1 cellular context compared by ENCODE assay signal in the genomic region with DNA sequence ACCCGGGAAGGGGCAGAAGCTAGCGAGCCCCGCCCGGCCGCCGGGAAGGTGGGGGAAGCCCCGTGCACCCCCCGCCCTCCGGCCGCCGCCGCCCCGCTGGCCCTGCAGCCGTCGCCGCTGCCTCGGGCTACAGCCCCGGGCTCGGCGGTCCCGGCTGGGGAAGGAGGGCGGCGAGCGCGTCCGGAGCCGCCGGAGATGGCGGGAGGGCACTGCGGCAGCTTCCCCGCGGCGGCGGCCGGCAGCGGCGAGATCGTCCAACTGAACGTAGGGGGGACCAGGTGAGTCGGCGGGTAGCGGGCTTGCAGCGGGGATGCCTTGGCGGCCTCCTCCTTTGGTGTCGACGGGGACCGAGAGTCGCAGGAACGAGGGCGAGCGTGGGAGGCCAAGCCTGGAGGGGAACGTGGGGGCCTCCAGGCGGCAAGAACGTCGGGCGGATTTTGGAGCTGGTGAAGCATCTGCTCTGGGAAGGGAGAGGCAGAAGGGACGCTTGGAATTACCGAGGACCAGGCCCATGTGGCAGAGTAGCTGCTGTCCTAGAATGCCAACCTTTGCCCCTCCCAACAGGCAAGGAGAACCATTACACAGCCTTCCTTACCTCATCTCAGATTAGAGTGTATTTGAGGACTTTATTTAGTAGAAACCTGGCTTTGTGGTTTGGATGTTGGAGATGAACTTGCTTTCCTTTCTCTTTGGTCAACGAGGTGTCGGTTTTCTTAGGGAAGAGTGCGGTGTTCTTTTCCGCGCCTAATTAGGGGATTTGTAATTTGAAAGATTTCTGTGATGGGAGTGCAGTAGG.
TF ChIP-seq lines count a peak whose summit lies in the region.

No MANE protein-coding gene starts in this region.

TF ChIP-seq in HepG2, 621 proteins besides CTCF, POLR2A, EP300 and RAD21 (continued from another document and continues in another):
- TF ChIP-seq ZNF407 (CRISPR knock-in tag; IDR thresholded peaks at IDR 0.05; ENCODE audit: not compliant biosample characterization) (peak; percentile 53), FOXP1 (IDR thresholded peaks at IDR 0.05) (no peak), FOXP1 (CRISPR knock-in tag; IDR thresholded peaks at IDR 0.05) (no peak), CHCHD3 (CRISPR knock-in tag; IDR thresholded peaks at IDR 0.05) (no peak), HNRNPL (IDR thresholded peaks at IDR 0.05; ENCODE audit: low read depth, low read length) (peak; percentile 62; the same call in 1 of the 2 replicates), ATF3 (CRISPR knock-in tag; IDR thresholded peaks at IDR 0.05) (0 out of 2 replicates have a peak, but pooled peaks have one; percentile 9), KIAA2018 (CRISPR knock-in tag; IDR thresholded peaks at IDR 0.05; ENCODE audit: borderline replicate concordance) (no peak), SMARCC2 (IDR thresholded peaks at IDR 0.05) (no peak), KLF13 (CRISPR knock-in tag; IDR thresholded peaks at IDR 0.05) (no peak), CREM (IDR thresholded peaks at IDR 0.05) (no peak), CREM (CRISPR knock-in tag; IDR thresholded peaks at IDR 0.05) (no peak), SAFB2 (CRISPR knock-in tag; IDR thresholded peaks at IDR 0.05; ENCODE audit: borderline replicate concordance, low read depth) (peak; percentile 32; the same call in 1 of the 2 replicates), ZBTB49 (CRISPR knock-in tag; IDR thresholded peaks at IDR 0.05; ENCODE audit: borderline replicate concordance) (no peak), THAP9 (CRISPR knock-in tag; IDR thresholded peaks at IDR 0.05; ENCODE audit: borderline replicate concordance) (no peak), ZNF12 (CRISPR knock-in tag; IDR thresholded peaks at IDR 0.05) (no peak; the same call in 1 of the 2 replicates), RBFOX2 (IDR thresholded peaks at IDR 0.05; ENCODE audit: low read depth, low read length) (peak; percentile 78)
- TF ChIP-seq, protein P1, sequence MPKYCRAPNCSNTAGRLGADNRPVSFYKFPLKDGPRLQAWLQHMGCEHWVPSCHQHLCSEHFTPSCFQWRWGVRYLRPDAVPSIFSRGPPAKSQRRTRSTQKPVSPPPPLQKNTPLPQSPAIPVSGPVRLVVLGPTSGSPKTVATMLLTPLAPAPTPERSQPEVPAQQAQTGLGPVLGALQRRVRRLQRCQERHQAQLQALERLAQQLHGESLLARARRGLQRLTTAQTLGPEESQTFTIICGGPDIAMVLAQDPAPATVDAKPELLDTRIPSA (CRISPR knock-in tag; IDR thresholded peaks at IDR 0.05; ENCODE audit: borderline replicate concordance): no peak
